In the genomic region with DNA sequence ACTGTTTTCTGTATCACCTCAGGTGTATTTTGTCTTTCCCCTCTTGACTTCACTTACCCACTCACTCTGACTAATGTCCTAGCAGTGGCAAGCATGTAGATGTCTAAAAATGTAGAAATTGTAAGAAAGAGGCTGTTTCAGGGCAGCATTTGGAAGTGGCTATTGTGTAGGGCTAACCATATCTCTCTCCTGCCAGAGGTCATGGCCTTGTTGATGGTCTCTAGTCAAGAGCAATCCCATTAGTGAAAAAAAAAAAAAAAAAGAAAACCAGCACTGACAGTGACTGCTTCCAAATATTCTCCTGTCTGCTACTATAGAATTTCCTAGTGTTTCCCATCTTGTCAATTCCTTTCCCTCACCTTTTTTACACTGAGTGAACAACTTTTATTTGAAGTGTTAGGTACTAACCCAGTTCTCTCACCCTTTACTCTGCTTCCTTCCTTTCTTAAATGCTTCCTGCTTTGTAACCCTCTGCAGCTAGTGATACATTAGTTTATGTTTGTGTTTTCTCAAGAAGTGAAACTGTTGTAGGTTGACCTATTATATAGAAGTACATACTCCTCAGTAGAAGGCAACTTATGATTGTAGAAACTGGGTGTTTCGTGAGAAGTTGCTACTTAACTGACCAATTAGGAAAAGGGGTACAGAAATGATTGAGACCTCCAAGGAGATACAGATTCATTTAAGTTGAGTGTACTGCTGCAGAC, we compare ENCODE assay signal across 12 cellular contexts.
DNase-seq lines count a peak whose midpoint lies in the region; ATAC-seq and TF ChIP-seq lines count a peak whose summit lies in the region.
"Had no signal": no experiment of that assay in that cellular context is flagged by ENCODE, and none has a peak within 500 bp of the region (broad histone marks: within the 10 kb centered on the region; RNA-seq: fewer than 3 reads in every experiment).

No MANE protein-coding gene starts in this region.

- no peaks in the 10 kb centered on the region for H3K36me3 Mint-ChIP-seq in CD8-positive, alpha-beta T cell
- H3K36me3 Mint-ChIP-seq: activated naive CD8-positive, alpha-beta T cell had no signal

- H3K27me3 ChIP-seq in CD8-positive, alpha-beta T cell (ENCODE audit: insufficient read depth, low read length): no peaks in the 10 kb centered on the region
- H3K27me3 ChIP-seq: right lobe of liver, testis had no signal

- intact Hi-C loops in CD8-positive, alpha-beta T cell (cut with DNase I, micrococcal nuclease): no loop called here

- no peak overlapping the region for H3K27ac Mint-ChIP-seq in CD8-positive, alpha-beta T cell
- H3K27ac Mint-ChIP-seq: activated naive CD8-positive, alpha-beta T cell had no signal

- H3K4me1 ChIP-seq in CD8-positive, alpha-beta T cell (ENCODE audit: insufficient read depth, low read length): no peaks in the 10 kb centered on the region
- H3K4me1 ChIP-seq: right lobe of liver, testis had no signal

- DNase-seq in CD8-positive, alpha-beta T cell: no peak
- DNase-seq in HEK293T (ENCODE audit: extremely low spot score) (no peak), kidney glomerular epithelial cell (lab: John Stamatoyannopoulos, UW) (no peak)
- no peak for DNase-seq in stimulated activated CD4-positive, alpha-beta T cell treated with anti-CD3 and anti-CD28 coated beads, Interleukin-1b, Interleukin-23, amount 100 ng/mL, for 48 hours
- DNase-seq: ACHN, right lobe of liver, testis had no signal

- CTCF ChIA-PET in CD8-positive, alpha-beta T cell (lab: Charles Lee): no interaction called here
- CTCF ChIA-PET in HEK293T (lab: Yijun Ruan, JAX): no interaction called here

- POLR2A ChIA-PET in CD8-positive, alpha-beta T cell (lab: Charles Lee): no interaction called here
- POLR2A ChIA-PET in HEK293T (lab: Yijun Ruan, JAX): no interaction called here

- ATAC-seq in GM18505 (IDR thresholded peaks at IDR 0.05; ENCODE audit: unreplicated experiment): peak; percentile 54
- peak; percentile 98 for ATAC-seq in GM19463 (IDR thresholded peaks at IDR 0.05; ENCODE audit: unreplicated experiment)
- peak; percentile 73 for ATAC-seq in HG02852 (IDR thresholded peaks at IDR 0.05; ENCODE audit: unreplicated experiment)
- ATAC-seq in HG03469 (IDR thresholded peaks at IDR 0.05; ENCODE audit: unreplicated experiment): peak; percentile 85
- ATAC-seq in CD8-positive, alpha-beta T cell: no peak
- ATAC-seq: right lobe of liver had no signal

- H3K9me3 ChIP-seq in CD8-positive, alpha-beta T cell (ENCODE audit: low read length): no peaks in the 10 kb centered on the region
- H3K9me3 ChIP-seq: right lobe of liver, testis had no signal

- H3K4me3 Mint-ChIP-seq in CD8-positive, alpha-beta T cell: no peak overlapping the region
- H3K4me3 Mint-ChIP-seq: activated naive CD8-positive, alpha-beta T cell had no signal

- H3K27ac ChIP-seq in CD8-positive, alpha-beta T cell (ENCODE audit: low read depth, low read length): no peak overlapping the region
- H3K27ac ChIP-seq: right lobe of liver, testis had no signal

- H3K36me3 ChIP-seq in CD8-positive, alpha-beta T cell (ENCODE audit: insufficient read depth, low read length): no peaks in the 10 kb centered on the region
- H3K36me3 ChIP-seq: right lobe of liver had no signal

- no peak for TF ChIP-seq POLR2A in GM18505 (IDR thresholded peaks at IDR 0.05; ENCODE audit: borderline replicate concordance, extremely low read depth, insufficient read depth, insufficient read length)

- no peak for TF ChIP-seq CTCF in CD8-positive, alpha-beta T cell (IDR thresholded peaks at IDR 0.05)

- peaks cover 2% of the 10 kb centered on the region for H3K27me3 Mint-ChIP-seq in CD8-positive, alpha-beta T cell (ENCODE audit: low read depth)

- H3K9me3 Mint-ChIP-seq in CD8-positive, alpha-beta T cell: no peaks in the 10 kb centered on the region

- peaks cover 3% of the 10 kb centered on the region for H3K4me1 Mint-ChIP-seq in CD8-positive, alpha-beta T cell (ENCODE audit: low read depth)

- H3K4me3 ChIP-seq in CD8-positive, alpha-beta T cell (ENCODE audit: low read depth, low read length): no peak overlapping the region
- H3K4me3 ChIP-seq: right lobe of liver, testis had no signal

TF ChIP-seq in HEK293T, 16 proteins besides CTCF, POLR2A, EP300 and RAD21:
- TF ChIP-seq FOXA1 (IDR thresholded peaks at IDR 0.05): no peak
- no peak for TF ChIP-seq BHLHE40 (IDR thresholded peaks at IDR 0.05; ENCODE audit: borderline replicate concordance)
- no peak for TF ChIP-seq HDGF (IDR thresholded peaks at IDR 0.05; ENCODE audit: borderline replicate concordance)
- TF ChIP-seq, protein P1, sequence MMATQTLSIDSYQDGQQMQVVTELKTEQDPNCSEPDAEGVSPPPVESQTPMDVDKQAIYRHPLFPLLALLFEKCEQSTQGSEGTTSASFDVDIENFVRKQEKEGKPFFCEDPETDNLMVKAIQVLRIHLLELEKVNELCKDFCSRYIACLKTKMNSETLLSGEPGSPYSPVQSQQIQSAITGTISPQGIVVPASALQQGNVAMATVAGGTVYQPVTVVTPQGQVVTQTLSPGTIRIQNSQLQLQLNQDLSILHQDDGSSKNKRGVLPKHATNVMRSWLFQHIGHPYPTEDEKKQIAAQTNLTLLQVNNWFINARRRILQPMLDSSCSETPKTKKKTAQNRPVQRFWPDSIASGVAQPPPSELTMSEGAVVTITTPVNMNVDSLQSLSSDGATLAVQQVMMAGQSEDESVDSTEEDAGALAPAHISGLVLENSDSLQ (IDR thresholded peaks at IDR 0.05): no peak
- no peak for TF ChIP-seq ELF4 (IDR thresholded peaks at IDR 0.05)
- no peak for TF ChIP-seq SUZ12 (IDR thresholded peaks at IDR 0.05)
- TF ChIP-seq SP1 (IDR thresholded peaks at IDR 0.05): no peak
- TF ChIP-seq FOXM1 (IDR thresholded peaks at IDR 0.05; ENCODE audit: borderline replicate concordance): no peak
- TF ChIP-seq FOXK2 (IDR thresholded peaks at IDR 0.05): no peak
- no peak for TF ChIP-seq ZNF384 (IDR thresholded peaks at IDR 0.05)
- no peak for TF ChIP-seq ARNT (IDR thresholded peaks at IDR 0.05)
- TF ChIP-seq CTBP1 (IDR thresholded peaks at IDR 0.05; ENCODE audit: borderline replicate concordance): no peak
- TF ChIP-seq TARDBP (IDR thresholded peaks at IDR 0.05): no peak
